Comparison of ENCODE assay signal across 1 cellular context in genomic region chr11:125902927-125903752, GRCh38.
TF ChIP-seq lines count a peak whose summit lies in the region.

PUS3 (minus strand) TSS chr11:125903206; CDS start chr11:125896284, 6,922 bp downstream.

TF ChIP-seq in K562, 482 proteins besides CTCF, POLR2A, EP300 and RAD21 (continued from another document and continues in another):
- TF ChIP-seq TFAP4 (CRISPR knock-in tag; IDR thresholded peaks at IDR 0.05; ENCODE audit: borderline replicate concordance) (peak; percentile 20; the same call in 1 of the 2 replicates), ZBTB12 (CRISPR knock-in tag; IDR thresholded peaks at IDR 0.05) (peak; percentile 61), RHOXF2B (CRISPR knock-in tag; conservative IDR thresholded peaks at IDR 0.05) (no peak), ZFX (CRISPR knock-in tag; IDR thresholded peaks at IDR 0.05) (no peak), NFRKB (IDR thresholded peaks at IDR 0.05; ENCODE audit: low read depth) (no peak), PTBP1 (IDR thresholded peaks at IDR 0.05; ENCODE audit: low read depth, low read length) (no peak), CHCHD3 (CRISPR knock-in tag; IDR thresholded peaks at IDR 0.05) (0 out of 2 replicates have a peak, but pooled peaks have one; percentile 67), ZBTB8A (IDR thresholded peaks at IDR 0.05; ENCODE audit: partially characterized antibody) (no peak), PRDM10 (IDR thresholded peaks at IDR 0.05; ENCODE audit: partially characterized antibody) (peak; percentile 84), HDAC1 (IDR thresholded peaks at IDR 0.05) (peak in 1 of 2 experiments; percentile 85; a peak in 2 of 4 replicates), ZNF79 (CRISPR knock-in tag; IDR thresholded peaks at IDR 0.05; ENCODE audit: low read depth) (no peak), ZNF140 (CRISPR knock-in tag; IDR thresholded peaks at IDR 0.05) (no peak), ZNF589 (CRISPR knock-in tag; IDR thresholded peaks at IDR 0.05; ENCODE audit: low read depth) (peak; percentile 39; the same call in 1 of the 2 replicates), POLR3G (IDR thresholded peaks at IDR 0.05; ENCODE audit: extremely low read depth, insufficient read length, insufficient replicate concordance) (no peak), STAT5A (IDR thresholded peaks at IDR 0.05; ENCODE audit: borderline replicate concordance, low read length) (0 out of 2 replicates have a peak, but pooled peaks have one; percentile 38), GABPA (tag; conservative IDR thresholded peaks at IDR 0.05; ENCODE audit: low read depth) (peak; percentile 87), PHF20 (IDR thresholded peaks at IDR 0.05; ENCODE audit: partially characterized antibody) (peak; percentile 39), MBD2 (IDR thresholded peaks at IDR 0.05; ENCODE audit: borderline replicate concordance, low read depth) (peak; percentile 73), RAD51 (IDR thresholded peaks at IDR 0.05; ENCODE audit: borderline replicate concordance, low read depth) (no peak), ZBTB2 (IDR thresholded peaks at IDR 0.05) (peak; percentile 87), KHSRP (IDR thresholded peaks at IDR 0.05) (no peak), L3MBTL2 (IDR thresholded peaks at IDR 0.05) (peak; percentile 36; the same call in 1 of the 2 replicates), KLF10 (CRISPR knock-in tag; IDR thresholded peaks at IDR 0.05) (no peak), ZBTB49 (CRISPR knock-in tag; IDR thresholded peaks at IDR 0.05; ENCODE audit: borderline replicate concordance) (no peak), CSDE1 (IDR thresholded peaks at IDR 0.05) (no peak), ZNF143 (CRISPR knock-in tag; IDR thresholded peaks at IDR 0.05) (peak; percentile 84), ELF1 (tag; IDR thresholded peaks at IDR 0.05) (0 out of 2 replicates have a peak, but pooled peaks have one; percentile 44), POLR2G (IDR thresholded peaks at IDR 0.05; ENCODE audit: low read depth, low read length) (peak; percentile 69), ZSCAN32 (CRISPR knock-in tag; IDR thresholded peaks at IDR 0.05) (no peak), TAF9B (IDR thresholded peaks at IDR 0.05; ENCODE audit: partially characterized antibody) (peak; percentile 61), MXD1 (CRISPR knock-in tag; IDR thresholded peaks at IDR 0.05; ENCODE audit: borderline replicate concordance, poor library complexity, severe bottlenecking) (no peak), C11orf30 (IDR thresholded peaks at IDR 0.05; ENCODE audit: low read depth) (0 out of 2 replicates have a peak, but pooled peaks have one; percentile 4), HCFC1 (IDR thresholded peaks at IDR 0.05; ENCODE audit: low read depth, low read length) (peak; percentile 93), CHD1 (IDR thresholded peaks at IDR 0.05; ENCODE audit: low read length) (no peak), NFIC (IDR thresholded peaks at IDR 0.05) (0 out of 2 replicates have a peak, but pooled peaks have one; percentile 8), NR2C2 (CRISPR knock-in tag; IDR thresholded peaks at IDR 0.05) (no peak), NR2C2 (tag; IDR thresholded peaks at IDR 0.05) (no peak), CBX3 (IDR thresholded peaks at IDR 0.05; ENCODE audit: borderline replicate concordance in 1 of 2, low read length in 2 of 2) (peak in 1 of 2 experiments; percentile 61; a peak in 2 of 3 replicates), RUNX1 (IDR thresholded peaks at IDR 0.05; ENCODE audit: low read depth) (0 out of 2 replicates have a peak, but pooled peaks have one; percentile 19), NKRF (IDR thresholded peaks at IDR 0.05; ENCODE audit: borderline replicate concordance) (peak; percentile 55; the same call in 1 of the 2 replicates), SPI1 (IDR thresholded peaks at IDR 0.05; ENCODE audit: borderline replicate concordance, low read depth, low read length) (peak; percentile 57; the same call in 1 of the 2 replicates), SMAD2 (IDR thresholded peaks at IDR 0.05; ENCODE audit: low read depth, low read length) (no peak), TOE1 (IDR thresholded peaks at IDR 0.05; ENCODE audit: borderline replicate concordance) (peak; percentile 30; the same call in 1 of the 2 replicates), TOE1 (CRISPR knock-in tag; IDR thresholded peaks at IDR 0.05; ENCODE audit: borderline replicate concordance, low read depth) (no peak), JUND (IDR thresholded peaks at IDR 0.05; ENCODE audit: borderline replicate concordance, low read depth, low read length) (0 out of 2 replicates have a peak, but pooled peaks have one; percentile 19), JUND (tag; IDR thresholded peaks at IDR 0.05; ENCODE audit: borderline replicate concordance, low read depth, low read length) (no peak; the same call in 2 of the 3 replicates), ARNT (IDR thresholded peaks at IDR 0.05) (no peak), DACH1 (IDR thresholded peaks at IDR 0.05; ENCODE audit: partially characterized antibody) (no peak), PML (IDR thresholded peaks at IDR 0.05; ENCODE audit: low read length) (peak; percentile 71), SMARCE1 (IDR thresholded peaks at IDR 0.05) (no peak), ZNF175 (CRISPR knock-in tag; IDR thresholded peaks at IDR 0.05; ENCODE audit: low read depth) (no peak), RB1 (IDR thresholded peaks at IDR 0.05; ENCODE audit: low read depth) (peak; percentile 52; the same call in 1 of the 2 replicates), SUPT5H (IDR thresholded peaks at IDR 0.05) (peak; percentile 89), YY1 (IDR thresholded peaks at IDR 0.05; ENCODE audit: borderline replicate concordance in 1 of 3, control insufficient read depth in 1 of 3, extremely low read depth in 1 of 3, insufficient read depth in 3 of 3, insufficient read length in 1 of 3, insufficient replicate concordance in 2 of 3, low read depth in 1 of 3, low read length in 2 of 3) (peak in 2 of 3 experiments; percentile 24 to 63), GMEB1 (CRISPR knock-in tag; IDR thresholded peaks at IDR 0.05) (peak; percentile 80)
